ENCODE assay signal across 1 cellular context in genomic region chr10:94545277-94546057, GRCh38.
TF ChIP-seq lines count a peak whose summit lies in the region.

Gene HELLS, plus strand, starts transcription at chr10:94545788. Its CDS starts 134 bp downstream, at chr10:94545922.

TF ChIP-seq in HepG2, 621 proteins besides CTCF, POLR2A, EP300 and RAD21 (continued from another document and continues in another):
- TF ChIP-seq, protein P1, sequence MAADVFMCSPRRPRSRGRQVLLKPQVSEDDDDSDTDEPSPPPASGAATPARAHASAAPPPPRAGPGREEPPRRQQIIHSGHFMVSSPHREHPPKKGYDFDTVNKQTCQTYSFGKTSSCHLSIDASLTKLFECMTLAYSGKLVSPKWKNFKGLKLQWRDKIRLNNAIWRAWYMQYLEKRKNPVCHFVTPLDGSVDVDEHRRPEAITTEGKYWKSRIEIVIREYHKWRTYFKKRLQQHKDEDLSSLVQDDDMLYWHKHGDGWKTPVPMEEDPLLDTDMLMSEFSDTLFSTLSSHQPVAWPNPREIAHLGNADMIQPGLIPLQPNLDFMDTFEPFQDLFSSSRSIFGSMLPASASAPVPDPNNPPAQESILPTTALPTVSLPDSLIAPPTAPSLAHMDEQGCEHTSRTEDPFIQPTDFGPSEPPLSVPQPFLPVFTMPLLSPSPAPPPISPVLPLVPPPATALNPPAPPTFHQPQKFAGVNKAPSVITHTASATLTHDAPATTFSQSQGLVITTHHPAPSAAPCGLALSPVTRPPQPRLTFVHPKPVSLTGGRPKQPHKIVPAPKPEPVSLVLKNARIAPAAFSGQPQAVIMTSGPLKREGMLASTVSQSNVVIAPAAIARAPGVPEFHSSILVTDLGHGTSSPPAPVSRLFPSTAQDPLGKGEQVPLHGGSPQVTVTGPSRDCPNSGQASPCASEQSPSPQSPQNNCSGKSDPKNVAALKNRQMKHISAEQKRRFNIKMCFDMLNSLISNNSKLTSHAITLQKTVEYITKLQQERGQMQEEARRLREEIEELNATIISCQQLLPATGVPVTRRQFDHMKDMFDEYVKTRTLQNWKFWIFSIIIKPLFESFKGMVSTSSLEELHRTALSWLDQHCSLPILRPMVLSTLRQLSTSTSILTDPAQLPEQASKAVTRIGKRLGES (CRISPR knock-in tag; IDR thresholded peaks at IDR 0.05; ENCODE audit: borderline replicate concordance), result no peak
- TF ChIP-seq RORA (CRISPR knock-in tag; IDR thresholded peaks at IDR 0.05) (no peak), ZNF7 (CRISPR knock-in tag; IDR thresholded peaks at IDR 0.05) (no peak), ISL2 (CRISPR knock-in tag; IDR thresholded peaks at IDR 0.05) (0 out of 2 replicates have a peak, but pooled peaks have one; percentile 42), NFATC3 (CRISPR knock-in tag; IDR thresholded peaks at IDR 0.05) (no peak), ZNF17 (CRISPR knock-in tag; IDR thresholded peaks at IDR 0.05) (no peak), ZBTB39 (CRISPR knock-in tag; IDR thresholded peaks at IDR 0.05) (0 out of 2 replicates have a peak, but pooled peaks have one; percentile 22), ZNF710 (CRISPR knock-in tag; IDR thresholded peaks at IDR 0.05; ENCODE audit: borderline replicate concordance) (no peak), POGK (CRISPR knock-in tag; conservative IDR thresholded peaks at IDR 0.05) (peak; percentile 49; the same call in 1 of the 2 replicates), SALL2 (CRISPR knock-in tag; IDR thresholded peaks at IDR 0.05) (no peak), ZNF10 (CRISPR knock-in tag; IDR thresholded peaks at IDR 0.05; ENCODE audit: borderline replicate concordance, low read depth) (no peak), KAT2B (IDR thresholded peaks at IDR 0.05; ENCODE audit: borderline replicate concordance, low read depth, low read length) (no peak), ARID2 (CRISPR knock-in tag; IDR thresholded peaks at IDR 0.05; ENCODE audit: borderline replicate concordance) (no peak), MAFG (CRISPR knock-in tag; IDR thresholded peaks at IDR 0.05) (no peak), GFI1 (CRISPR knock-in tag; IDR thresholded peaks at IDR 0.05; ENCODE audit: borderline replicate concordance) (no peak), FOSL1 (CRISPR knock-in tag; IDR thresholded peaks at IDR 0.05; ENCODE audit: borderline replicate concordance) (no peak), SMARCC2 (IDR thresholded peaks at IDR 0.05) (no peak), ZNF138 (CRISPR knock-in tag; IDR thresholded peaks at IDR 0.05; ENCODE audit: low read depth) (no peak), MTF1 (CRISPR knock-in tag; IDR thresholded peaks at IDR 0.05) (no peak), ZNF142 (CRISPR knock-in tag; IDR thresholded peaks at IDR 0.05) (no peak), SIX4 (CRISPR knock-in tag; IDR thresholded peaks at IDR 0.05) (no peak), KIAA2018 (CRISPR knock-in tag; IDR thresholded peaks at IDR 0.05; ENCODE audit: borderline replicate concordance) (no peak), NCOA1 (CRISPR knock-in tag; IDR thresholded peaks at IDR 0.05) (no peak)
- TF ChIP-seq, protein P2, sequence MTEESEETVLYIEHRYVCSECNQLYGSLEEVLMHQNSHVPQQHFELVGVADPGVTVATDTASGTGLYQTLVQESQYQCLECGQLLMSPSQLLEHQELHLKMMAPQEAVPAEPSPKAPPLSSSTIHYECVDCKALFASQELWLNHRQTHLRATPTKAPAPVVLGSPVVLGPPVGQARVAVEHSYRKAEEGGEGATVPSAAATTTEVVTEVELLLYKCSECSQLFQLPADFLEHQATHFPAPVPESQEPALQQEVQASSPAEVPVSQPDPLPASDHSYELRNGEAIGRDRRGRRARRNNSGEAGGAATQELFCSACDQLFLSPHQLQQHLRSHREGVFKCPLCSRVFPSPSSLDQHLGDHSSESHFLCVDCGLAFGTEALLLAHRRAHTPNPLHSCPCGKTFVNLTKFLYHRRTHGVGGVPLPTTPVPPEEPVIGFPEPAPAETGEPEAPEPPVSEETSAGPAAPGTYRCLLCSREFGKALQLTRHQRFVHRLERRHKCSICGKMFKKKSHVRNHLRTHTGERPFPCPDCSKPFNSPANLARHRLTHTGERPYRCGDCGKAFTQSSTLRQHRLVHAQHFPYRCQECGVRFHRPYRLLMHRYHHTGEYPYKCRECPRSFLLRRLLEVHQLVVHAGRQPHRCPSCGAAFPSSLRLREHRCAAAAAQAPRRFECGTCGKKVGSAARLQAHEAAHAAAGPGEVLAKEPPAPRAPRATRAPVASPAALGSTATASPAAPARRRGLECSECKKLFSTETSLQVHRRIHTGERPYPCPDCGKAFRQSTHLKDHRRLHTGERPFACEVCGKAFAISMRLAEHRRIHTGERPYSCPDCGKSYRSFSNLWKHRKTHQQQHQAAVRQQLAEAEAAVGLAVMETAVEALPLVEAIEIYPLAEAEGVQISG (CRISPR knock-in tag; IDR thresholded peaks at IDR 0.05), result peak; percentile 51; the same call in 1 of the 2 replicates
